ENCODE assay signal across 1 cellular context in the genomic region with DNA sequence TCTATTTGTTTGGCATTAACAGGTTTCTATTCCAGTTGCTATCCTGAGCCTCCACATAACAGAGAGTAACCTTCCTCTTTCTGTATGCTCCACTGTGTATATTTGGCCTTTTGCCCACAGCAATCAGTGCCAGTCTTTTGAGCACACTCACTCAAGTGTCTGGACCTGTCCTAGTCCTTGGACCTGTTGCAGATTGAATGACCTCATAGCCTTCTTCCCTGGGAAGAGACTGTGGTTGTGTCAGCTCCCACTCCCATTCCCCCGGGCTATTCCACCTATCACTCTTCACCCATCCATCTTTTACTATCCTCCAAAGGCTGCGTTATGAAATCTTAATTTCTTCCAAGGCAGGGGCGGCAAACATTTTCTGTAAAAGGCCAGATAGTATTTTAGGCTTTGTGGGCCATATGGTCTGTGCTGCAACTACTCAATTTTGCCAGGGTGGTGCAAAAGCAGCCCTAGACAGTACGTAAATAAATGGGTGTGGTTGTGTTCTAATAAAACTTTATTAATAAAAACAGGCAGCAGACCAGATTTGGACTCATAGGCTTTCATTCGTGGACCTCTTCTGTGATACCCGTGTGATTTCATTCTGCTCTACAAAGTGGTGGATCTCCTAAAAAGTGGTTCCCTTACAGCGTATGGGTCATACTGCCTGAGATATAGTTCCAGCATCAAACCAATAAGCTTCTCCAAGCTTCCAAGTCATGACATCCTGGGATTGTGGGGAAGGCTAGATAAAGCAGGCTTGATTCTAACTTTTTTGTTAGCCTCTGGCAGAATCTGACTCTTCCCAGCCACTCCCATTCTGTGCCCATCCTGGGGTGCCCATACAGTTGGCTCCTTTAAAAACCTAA.
TF ChIP-seq lines count a peak whose summit lies in the region.

No MANE protein-coding gene starts in this region.

TF ChIP-seq in HepG2, 621 proteins besides CTCF, POLR2A, EP300 and RAD21:
- TF ChIP-seq, protein P1, sequence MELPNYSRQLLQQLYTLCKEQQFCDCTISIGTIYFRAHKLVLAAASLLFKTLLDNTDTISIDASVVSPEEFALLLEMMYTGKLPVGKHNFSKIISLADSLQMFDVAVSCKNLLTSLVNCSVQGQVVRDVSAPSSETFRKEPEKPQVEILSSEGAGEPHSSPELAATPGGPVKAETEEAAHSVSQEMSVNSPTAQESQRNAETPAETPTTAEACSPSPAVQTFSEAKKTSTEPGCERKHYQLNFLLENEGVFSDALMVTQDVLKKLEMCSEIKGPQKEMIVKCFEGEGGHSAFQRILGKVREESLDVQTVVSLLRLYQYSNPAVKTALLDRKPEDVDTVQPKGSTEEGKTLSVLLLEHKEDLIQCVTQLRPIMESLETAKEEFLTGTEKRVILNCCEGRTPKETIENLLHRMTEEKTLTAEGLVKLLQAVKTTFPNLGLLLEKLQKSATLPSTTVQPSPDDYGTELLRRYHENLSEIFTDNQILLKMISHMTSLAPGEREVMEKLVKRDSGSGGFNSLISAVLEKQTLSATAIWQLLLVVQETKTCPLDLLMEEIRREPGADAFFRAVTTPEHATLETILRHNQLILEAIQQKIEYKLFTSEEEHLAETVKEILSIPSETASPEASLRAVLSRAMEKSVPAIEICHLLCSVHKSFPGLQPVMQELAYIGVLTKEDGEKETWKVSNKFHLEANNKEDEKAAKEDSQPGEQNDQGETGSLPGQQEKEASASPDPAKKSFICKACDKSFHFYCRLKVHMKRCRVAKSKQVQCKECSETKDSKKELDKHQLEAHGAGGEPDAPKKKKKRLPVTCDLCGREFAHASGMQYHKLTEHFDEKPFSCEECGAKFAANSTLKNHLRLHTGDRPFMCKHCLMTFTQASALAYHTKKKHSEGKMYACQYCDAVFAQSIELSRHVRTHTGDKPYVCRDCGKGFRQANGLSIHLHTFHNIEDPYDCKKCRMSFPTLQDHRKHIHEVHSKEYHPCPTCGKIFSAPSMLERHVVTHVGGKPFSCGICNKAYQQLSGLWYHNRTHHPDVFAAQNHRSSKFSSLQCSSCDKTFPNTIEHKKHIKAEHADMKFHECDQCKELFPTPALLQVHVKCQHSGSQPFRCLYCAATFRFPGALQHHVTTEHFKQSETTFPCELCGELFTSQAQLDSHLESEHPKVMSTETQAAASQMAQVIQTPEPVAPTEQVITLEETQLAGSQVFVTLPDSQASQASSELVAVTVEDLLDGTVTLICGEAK (IDR thresholded peaks at IDR 0.05), result no peak; the same call in 1 of the 2 replicates
- TF ChIP-seq, protein P1 (CRISPR knock-in tag; IDR thresholded peaks at IDR 0.05), result peak; percentile 50; the same call in 1 of the 2 replicates
- TF ChIP-seq KDM4B (CRISPR knock-in tag; IDR thresholded peaks at IDR 0.05), result no peak
